10 cellular contexts compared by ENCODE assay signal in the genomic region with DNA sequence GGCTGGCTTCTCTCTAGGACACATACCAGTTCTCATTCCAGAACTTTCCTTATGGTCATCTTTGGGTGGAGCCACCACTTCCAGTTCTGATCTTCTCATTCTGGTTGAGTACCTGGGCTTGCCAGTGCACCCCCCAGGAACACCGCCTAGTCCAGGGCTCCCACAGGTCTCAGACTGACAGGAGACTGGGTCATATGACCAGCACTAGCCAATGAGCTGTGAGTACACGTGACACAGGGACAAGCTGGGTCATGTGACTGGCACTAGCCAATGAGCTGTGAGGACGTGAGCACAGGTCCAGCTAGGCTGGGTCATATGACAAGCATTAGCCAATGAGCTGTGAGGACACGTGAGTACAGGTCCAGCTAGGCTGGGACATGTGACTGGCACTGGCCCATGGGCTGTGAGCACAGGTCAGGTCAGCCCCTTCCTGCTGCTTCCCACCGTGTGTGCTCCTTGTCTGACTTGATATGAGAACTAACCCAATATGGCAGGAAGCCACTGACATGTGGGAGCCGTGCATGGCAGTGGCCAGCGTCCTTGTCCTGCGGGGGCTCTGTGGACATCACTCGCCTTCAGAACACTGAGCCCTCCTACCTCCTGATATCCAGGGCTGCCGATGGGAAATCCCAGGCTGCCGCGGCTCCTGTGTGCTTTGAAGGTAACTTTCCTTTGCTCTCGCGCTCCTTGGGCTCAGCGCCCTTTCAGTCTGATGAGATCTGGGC. TPM values are rescaled to one million over a fixed set of nuclear protein-coding genes. Genes with fewer than 3 reads are reported as not detected.
DNase-seq lines count a peak whose midpoint lies in the region; ATAC-seq and TF ChIP-seq lines count a peak whose summit lies in the region.
"Had no signal": no experiment of that assay in that cellular context is flagged by ENCODE, and none has a peak within 500 bp of the region (broad histone marks: within the 10 kb centered on the region; RNA-seq: fewer than 3 reads in every experiment).

No MANE protein-coding gene starts in this region.

- intact Hi-C loops in Right ventricle myocardium superior (cut with DNase I): loop anchor here (10.0 kb wide), 1 partner anchor 277 kb away; no protein-coding TSS in a partner anchor
- intact Hi-C loops in heart right ventricle (cut with DNase I): loop anchor here in 4 of 10 donors (5.0 to 10.0 kb wide), 3 partner anchors 220 to 277 kb away; no protein-coding TSS in a partner anchor

- WGBS in heart right ventricle, 2 donors: 76 to 84% methylated on average over 15 of the region's 15 CpGs

- H3K9me3 Mint-ChIP-seq in stimulated activated naive B cell treated with anti-CD40 and anti-IgM and Interleukin-4, amounts not matched to agents 10 μg/mL and 1 μg/mL and 100 μg/mL, for 72 hours: peaks cover 0 to 5% of the 10 kb centered on the region in 2 donors
- H3K9me3 Mint-ChIP-seq in T-cell: no peaks in the 10 kb centered on the region

- H3K4me1 Mint-ChIP-seq in stimulated activated naive B cell treated with anti-CD40 and anti-IgM and Interleukin-4, amounts not matched to agents 10 μg/mL and 1 μg/mL and 100 μg/mL, for 72 hours: no peaks in the 10 kb centered on the region
- no peaks in the 10 kb centered on the region for H3K4me1 Mint-ChIP-seq in T-cell

- no peaks in the 10 kb centered on the region for H3K9me3 ChIP-seq in heart right ventricle
- H3K9me3 ChIP-seq: esophagus squamous epithelium had no signal

- H3K27ac Mint-ChIP-seq in stimulated activated naive B cell treated with anti-CD40 and anti-IgM and Interleukin-4, amounts not matched to agents 10 μg/mL and 1 μg/mL and 100 μg/mL, for 72 hours: no peak overlapping the region
- H3K27ac Mint-ChIP-seq in T-cell: no peak overlapping the region

- CTCF ChIA-PET in T-cell (lab: Charles Lee): interaction anchor here in 1 of 2 donors (1.3 kb wide), 1 partner anchor 225 kb away, joined by 5 read pairs; no protein-coding TSS in a partner anchor

- no peaks in the 10 kb centered on the region for H3K36me3 Mint-ChIP-seq in stimulated activated naive B cell treated with anti-CD40 and anti-IgM and Interleukin-4, amounts not matched to agents 10 μg/mL and 1 μg/mL and 100 μg/mL, for 72 hours
- H3K36me3 Mint-ChIP-seq in T-cell: no peaks in the 10 kb centered on the region

- ATAC-seq in Right ventricle myocardium superior (ENCODE audit: poor library complexity) (no peak), heart right ventricle (no peak), HG03521 (IDR thresholded peaks at IDR 0.05; ENCODE audit: unreplicated experiment) (no peak), T-cell (replicated peaks in 1 of 4) (no peak)
- peak; percentile 25 to 50 for ATAC-seq in stimulated activated naive B cell treated with anti-CD40 and anti-IgM and Interleukin-4, amounts not matched to agents 10 μg/mL and 1 μg/mL and 100 μg/mL, for 72 hours (replicated peaks)

- H3K27me3 Mint-ChIP-seq in stimulated activated naive B cell treated with anti-CD40 and anti-IgM and Interleukin-4, amounts not matched to agents 10 μg/mL and 1 μg/mL and 100 μg/mL, for 72 hours: peaks cover 0 to 3% of the 10 kb centered on the region in 2 donors
- H3K27me3 Mint-ChIP-seq in T-cell: no peaks in the 10 kb centered on the region

- no peak overlapping the region for H3K27ac ChIP-seq in heart right ventricle
- H3K27ac ChIP-seq: esophagus squamous epithelium had no signal

- H3K4me1 ChIP-seq in heart right ventricle: no peaks in the 10 kb centered on the region
- H3K4me1 ChIP-seq: esophagus squamous epithelium had no signal

- no peak overlapping the region for H3K4me3 ChIP-seq in heart right ventricle
- H3K4me3 ChIP-seq: esophagus squamous epithelium had no signal

- no peaks in the 10 kb centered on the region for H3K36me3 ChIP-seq in heart right ventricle
- H3K36me3 ChIP-seq: esophagus squamous epithelium had no signal

- no peak for TF ChIP-seq CTCF in heart right ventricle (IDR thresholded peaks at IDR 0.05)

- DNase-seq in Right ventricle myocardium superior (peak; percentile 42), heart right ventricle (no peak), NCI-H526 (lab: John Stamatoyannopoulos, UW) (peak; percentile 98), cerebellar cortex (ENCODE audit: low spot score) (peak; percentile 89), T-cell (no peak), NCI-H2107 treated with DMSO at 0.1 percent for 48 hours (lab: John Stamatoyannopoulos, UW; ENCODE audit: unreplicated experiment) (no peak)
- DNase-seq in stimulated activated naive B cell treated with anti-CD40 and anti-IgM and Interleukin-4, amounts not matched to agents 10 μg/mL and 1 μg/mL and 100 μg/mL, for 72 hours: no peak
- DNase-seq: activated CD4-positive, alpha-beta T cell treated with anti-CD3 and anti-CD28 coated beads, Interleukin-2, amount 50 U/mL, for 1 hour; esophagus squamous epithelium had no signal

- POLR2A ChIA-PET in T-cell (lab: Charles Lee): no interaction called here

- no peak overlapping the region for H3K4me3 Mint-ChIP-seq in stimulated activated naive B cell treated with anti-CD40 and anti-IgM and Interleukin-4, amounts not matched to agents 10 μg/mL and 1 μg/mL and 100 μg/mL, for 72 hours
- no peak overlapping the region for H3K4me3 Mint-ChIP-seq in T-cell

- H3K27me3 ChIP-seq in heart right ventricle: peaks cover 0 to 27% (median 8%) of the 10 kb centered on the region in 7 donors

RNA-seq across cellular contexts. Expression of a gene that starts 22.7 kb away (rescaled TPM):
- total RNA-seq in Right ventricle myocardium superior: not detected
- not detected for total RNA-seq in heart right ventricle
- polyA plus RNA-seq in heart right ventricle: not detected
- total RNA-seq in T-cell: not detected
- total RNA-seq: esophagus squamous epithelium had no signal

RNA-seq across cellular contexts. Expression of a gene that starts 34.0 kb away (rescaled TPM):
- total RNA-seq in Right ventricle myocardium superior (not detected), heart right ventricle (not detected), T-cell (not detected)
- polyA plus RNA-seq in heart right ventricle: not detected
- total RNA-seq: esophagus squamous epithelium had no signal

RNA-seq across cellular contexts. Expression of a gene that starts 41.3 kb away (rescaled TPM):
- total RNA-seq in Right ventricle myocardium superior (not detected), heart right ventricle (not detected), T-cell (not detected)
- not detected for polyA plus RNA-seq in heart right ventricle
- total RNA-seq: esophagus squamous epithelium had no signal

RNA-seq across cellular contexts. Expression of a gene that starts 56.2 kb away (rescaled TPM):
- total RNA-seq in Right ventricle myocardium superior (not detected), heart right ventricle (not detected), T-cell (not detected)
- polyA plus RNA-seq in heart right ventricle: not detected
- total RNA-seq: esophagus squamous epithelium had no signal

Comparison
In these comparisons a context has a peak if more than half of its experiments do, and no peak if none do; other contexts are left out.
1. DNase-seq: peak in Right ventricle myocardium superior (single experiment), NCI-H526 (2 of 2) and cerebellar cortex (single experiment); none in heart right ventricle (0 of 2), stimulated activated naive B cell treated with anti-CD40 and anti-IgM and Interleukin-4, amounts not matched to agents 10 μg/mL and 1 μg/mL and 100 μg/mL, for 72 hours (single experiment), T-cell (0 of 34) and NCI-H2107 treated with DMSO at 0.1 percent for 48 hours (single experiment).
2. ATAC-seq: peak in stimulated activated naive B cell treated with anti-CD40 and anti-IgM and Interleukin-4, amounts not matched to agents 10 μg/mL and 1 μg/mL and 100 μg/mL, for 72 hours (2 of 2); none in Right ventricle myocardium superior (single experiment), heart right ventricle (0 of 8), HG03521 (single experiment) and T-cell (0 of 4).